Comparison of ENCODE assay signal across 37 cellular contexts in the genomic region with DNA sequence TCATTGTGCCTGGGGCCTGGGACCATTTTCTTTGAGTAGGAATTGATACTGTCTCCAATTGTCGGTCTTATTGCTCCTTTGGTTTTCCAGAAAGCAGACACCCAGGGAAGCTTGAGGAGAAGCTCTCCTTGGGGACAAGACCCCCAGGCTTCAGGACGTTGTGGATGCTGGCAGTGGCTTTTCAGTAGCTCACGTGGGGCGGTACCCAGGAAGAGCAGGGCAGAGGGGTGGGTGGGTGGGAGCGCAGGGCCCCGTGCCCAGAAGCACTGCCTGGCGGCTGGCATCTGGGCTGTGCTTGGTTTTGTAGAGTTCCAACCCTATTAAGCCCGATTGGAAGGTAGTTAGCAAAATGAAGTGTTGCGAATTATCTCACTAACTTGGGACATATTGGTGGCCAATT.
"Had no signal": no experiment of that assay in that cellular context is flagged by ENCODE, and none has a peak within 500 bp of the region (broad histone marks: within the 10 kb centered on the region; RNA-seq: fewer than 3 reads in every experiment).

No MANE protein-coding gene starts in this region.

- H3K4me1 ChIP-seq: adrenal gland, body of pancreas, breast epithelium had no signal

- H3K27ac Mint-ChIP-seq: activated B cell treated with CpG ODN at 0.5 μM for 24 hours; activated CD4-positive, alpha-beta memory T cell treated with anti-CD3 and anti-CD28 coated beads for 36 hours; activated CD4-positive, alpha-beta T cell treated with anti-CD3 and anti-CD28 coated beads, Interleukin-2, amount 10 ng/mL, durations not matched to agents 24 days and 14 days; activated CD8-positive, alpha-beta T cell treated with anti-CD3 and anti-CD28 coated beads for 36 hours; activated naive CD4-positive, alpha-beta T cell treated with anti-CD3 and anti-CD28 coated beads for 36 hours; activated naive CD4-positive, alpha-beta T cell treated with anti-CD3 and anti-CD28 coated beads, Interleukin-2, amount 50 U/mL, for 72 hours; activated naive CD8-positive, alpha-beta T cell treated with anti-CD3 and anti-CD28 coated beads for 36 hours; activated T-cell treated with anti-CD3 and anti-CD28 coated beads, Interleukin-2, amount 50 U/mL, for 72 hours; activated T-helper 1 cell treated with anti-CD3 and anti-CD28 coated beads, Interleukin-12 subunit alpha, Interleukin-12 subunit beta, Interleukin-2, Interleukin-4 antibody, amounts not matched to agents 30 ng/mL and 10 ng/mL and 1 ng/mL, durations not matched to agents 14 hours and 24 hours and 36 hours; activated T-helper 17 cell treated with anti-CD3 and anti-CD28 coated beads, Interleukin-2, amount 50 U/mL, for 72 hours; T-helper 1 cell treated with Interleukin-12 subunit alpha and Interleukin-12 subunit beta and Interleukin-4 antibody, amounts not matched to agents 30 μg/mL and 1 μg/mL, for 36 hours; T-helper 2 cell treated with Interferon-gamma antibody and Interleukin-4, amounts not matched to agents 5 μg/mL and 100 μg/mL, for 36 hours had no signal

- H3K9me3 ChIP-seq: adrenal gland, body of pancreas, breast epithelium had no signal

- H3K27ac ChIP-seq: adrenal gland, body of pancreas, brain microvascular endothelial cell, breast epithelium, VCaP had no signal

- FAIRE-seq: astrocyte, TTC549 had no signal

- H3K4me3 ChIP-seq: adrenal gland, body of pancreas, breast epithelium had no signal

- H3K9me3 Mint-ChIP-seq: activated naive CD4-positive, alpha-beta T cell treated with anti-CD3 and anti-CD28 coated beads for 36 hours; activated naive CD8-positive, alpha-beta T cell treated with anti-CD3 and anti-CD28 coated beads for 36 hours; activated T-cell treated with anti-CD3 and anti-CD28 coated beads, Interleukin-2, amount 50 U/mL, for 4 hours; activated T-cell treated with anti-CD3 and anti-CD28 coated beads, Interleukin-2, amount 50 U/mL, for 72 hours; activated T-helper 1 cell treated with anti-CD3 and anti-CD28 coated beads, Interleukin-12 subunit alpha, Interleukin-12 subunit beta, Interleukin-2, Interleukin-4 antibody, amounts not matched to agents 30 ng/mL and 10 ng/mL and 1 ng/mL, durations not matched to agents 14 hours and 24 hours and 36 hours; activated T-helper 17 cell treated with anti-CD3 and anti-CD28 coated beads, Interleukin-2, amount 50 U/mL, for 72 hours had no signal

- H3K27me3 Mint-ChIP-seq: activated B cell treated with CpG ODN at 0.5 μM for 24 hours; activated CD4-positive, alpha-beta memory T cell treated with anti-CD3 and anti-CD28 coated beads for 36 hours; activated CD4-positive, alpha-beta T cell treated with anti-CD3 and anti-CD28 coated beads, Interleukin-2, amount 10 ng/mL, durations not matched to agents 24 days and 14 days; activated CD8-positive, alpha-beta T cell treated with anti-CD3 and anti-CD28 coated beads for 36 hours; activated naive CD8-positive, alpha-beta T cell treated with anti-CD3 and anti-CD28 coated beads for 36 hours; activated T-helper 17 cell treated with anti-CD3 and anti-CD28 coated beads, Interleukin-2, amount 50 U/mL, for 72 hours had no signal

- H3K4me3 Mint-ChIP-seq: activated B cell treated with CpG ODN at 0.5 μM for 24 hours; activated CD4-positive, alpha-beta memory T cell treated with anti-CD3 and anti-CD28 coated beads for 36 hours; activated CD4-positive, alpha-beta T cell treated with anti-CD3 and anti-CD28 coated beads, Interleukin-2, amount 10 ng/mL, durations not matched to agents 24 days and 14 days; activated CD8-positive, alpha-beta T cell treated with anti-CD3 and anti-CD28 coated beads for 36 hours; activated naive CD4-positive, alpha-beta T cell treated with anti-CD3 and anti-CD28 coated beads for 36 hours; activated naive CD8-positive, alpha-beta T cell treated with anti-CD3 and anti-CD28 coated beads for 36 hours; activated T-cell treated with anti-CD3 and anti-CD28 coated beads, Interleukin-2, amount 50 U/mL, for 4 hours; activated T-cell treated with anti-CD3 and anti-CD28 coated beads, Interleukin-2, amount 50 U/mL, for 72 hours; activated T-helper 1 cell treated with anti-CD3 and anti-CD28 coated beads, Interleukin-12 subunit alpha, Interleukin-12 subunit beta, Interleukin-2, Interleukin-4 antibody, amounts not matched to agents 30 ng/mL and 10 ng/mL and 1 ng/mL, durations not matched to agents 14 hours and 24 hours and 36 hours; activated T-helper 17 cell treated with anti-CD3 and anti-CD28 coated beads, Interleukin-2, amount 50 U/mL, for 72 hours; T-helper 1 cell treated with Interleukin-12 subunit alpha and Interleukin-12 subunit beta and Interleukin-4 antibody, amounts not matched to agents 30 μg/mL and 1 μg/mL, for 36 hours; T-helper 2 cell treated with Interferon-gamma antibody and Interleukin-4, amounts not matched to agents 5 μg/mL and 100 μg/mL, for 36 hours had no signal

- DNase-seq: activated B cell treated with CpG ODN at 0.5 μM for 24 hours; activated CD4-positive, alpha-beta memory T cell treated with anti-CD3 and anti-CD28 coated beads for 36 hours; activated CD4-positive, alpha-beta T cell treated with anti-CD3 and anti-CD28 coated beads for 4 hours; activated CD4-positive, alpha-beta T cell treated with anti-CD3 and anti-CD28 coated beads, Interleukin-2, amount 10 ng/mL, durations not matched to agents 24 days and 14 days; activated CD4-positive, alpha-beta T cell treated with anti-CD3 and anti-CD28 coated beads, Interleukin-2, amount 50 U/mL, for 1 hour; activated CD4-positive, alpha-beta T cell treated with anti-CD3 and anti-CD28 coated beads, Interleukin-2, amount 50 U/mL, for 4 hours; activated CD4-positive, CD25-positive, alpha-beta regulatory T cell treated with anti-CD3 and anti-CD28 coated beads, Interleukin-2, amount 50 U/mL, for 72 hours; activated CD8-positive, alpha-beta memory T cell treated with anti-CD3 and anti-CD28 coated beads, Interleukin-2, amount 50 U/mL, for 4 hours; activated CD8-positive, alpha-beta T cell treated with anti-CD3 and anti-CD28 coated beads for 36 hours; activated effector memory CD4-positive, alpha-beta T cell treated with anti-CD3 and anti-CD28 coated beads, Interleukin-2, amount 50 U/mL, for 16 hours; activated gamma-delta T cell treated with Interleukin-2 at 50 U/mL for 16 hours; activated naive CD4-positive, alpha-beta T cell; activated naive CD4-positive, alpha-beta T cell treated with anti-CD3 and anti-CD28 coated beads for 36 hours; activated naive CD4-positive, alpha-beta T cell treated with anti-CD3 and anti-CD28 coated beads, Interleukin-2, amount 50 U/mL, for 16 hours; activated naive CD8-positive, alpha-beta T cell treated with anti-CD3 and anti-CD28 coated beads for 36 hours; activated T-cell treated with anti-CD3 and anti-CD28 coated beads for 4 hours; activated T-cell treated with anti-CD3 and anti-CD28 coated beads, Interleukin-2, amount 50 U/mL, for 1 hour; activated T-cell treated with anti-CD3 and anti-CD28 coated beads, Interleukin-2, amount 50 U/mL, for 4 hours; activated T-cell treated with anti-CD3 and anti-CD28 coated beads, Interleukin-2, amount 50 U/mL, for 72 hours; adrenal gland; amniotic stem cell; aorta; body of pancreas; brain microvascular endothelial cell; SW 1271; T-helper 1 cell; T-helper 2 cell; T-helper 9 cell had no signal

- H3K4me1 Mint-ChIP-seq: activated B cell treated with CpG ODN at 0.5 μM for 24 hours; activated CD4-positive, alpha-beta T cell treated with anti-CD3 and anti-CD28 coated beads, Interleukin-2, amount 10 ng/mL, durations not matched to agents 24 days and 14 days; activated naive CD8-positive, alpha-beta T cell treated with anti-CD3 and anti-CD28 coated beads for 36 hours; activated T-helper 17 cell treated with anti-CD3 and anti-CD28 coated beads, Interleukin-2, amount 50 U/mL, for 72 hours had no signal

- H3K27me3 ChIP-seq: adrenal gland, body of pancreas, brain microvascular endothelial cell, breast epithelium had no signal

- H3K36me3 Mint-ChIP-seq: activated CD4-positive, alpha-beta memory T cell treated with anti-CD3 and anti-CD28 coated beads for 36 hours; activated naive CD8-positive, alpha-beta T cell treated with anti-CD3 and anti-CD28 coated beads for 36 hours had no signal

- H3K36me3 ChIP-seq: adrenal gland, brain microvascular endothelial cell, breast epithelium had no signal
